ENCODE assay signal across 19 cellular contexts in the genomic region with DNA sequence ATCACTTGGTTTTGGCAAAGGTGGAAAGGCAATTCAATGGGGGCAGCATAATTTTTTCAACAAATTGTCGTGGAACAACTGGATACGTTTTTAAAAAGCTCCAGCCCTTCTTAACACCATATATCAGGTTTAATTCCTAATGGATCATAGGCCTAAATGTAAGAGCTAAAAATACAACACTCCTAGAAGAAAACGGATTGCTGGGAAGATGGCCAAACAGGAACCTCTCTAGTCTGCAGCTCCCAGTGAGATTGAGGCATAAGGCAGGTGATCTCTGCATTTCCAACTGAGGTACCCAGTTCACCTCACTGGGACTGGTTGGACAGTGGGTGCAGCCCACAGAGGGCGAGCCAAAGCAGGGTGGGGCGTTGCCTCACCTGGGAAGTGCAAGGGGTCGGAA. TPM values are rescaled to one million over a fixed set of nuclear protein-coding genes. Genes with fewer than 3 reads are reported as not detected.
DNase-seq lines count a peak whose midpoint lies in the region; ATAC-seq, FAIRE-seq and TF ChIP-seq lines count a peak whose summit lies in the region.
"Had no signal": no experiment of that assay in that cellular context is flagged by ENCODE, and none has a peak within 500 bp of the region (broad histone marks: within the 10 kb centered on the region; RNA-seq: fewer than 3 reads in every experiment).

No MANE protein-coding gene starts in this region.

- peaks cover 0 to 2% (median 0%) of the 10 kb centered on the region in 9 donors for H3K36me3 ChIP-seq in heart left ventricle
- H3K36me3 ChIP-seq in PC-9 (ENCODE audit: low read depth), result peaks cover 8% of the 10 kb centered on the region; the same call in 1 of the 2 replicates
- no peaks in the 10 kb centered on the region for H3K36me3 ChIP-seq in endothelial cell of umbilical vein (ENCODE audit: control insufficient read depth in 2 of 2, extremely low read depth in 1 of 2, insufficient read depth in 2 of 2, low read length in 2 of 2)

- TF ChIP-seq POLR2A in heart left ventricle (IDR thresholded peaks at IDR 0.05) (no peak), endothelial cell of umbilical vein (IDR thresholded peaks at IDR 0.05; ENCODE audit: low read depth, low read length) (no peak)

- H3K27me3 ChIP-seq in heart left ventricle (peaks cover 0 to 5% (median 0%) of the 10 kb centered on the region in 9 donors), PC-9 (ENCODE audit: insufficient read depth, low read depth) (peaks cover 44% of the 10 kb centered on the region), endothelial cell of umbilical vein (ENCODE audit: control insufficient read depth in 2 of 2, insufficient read depth in 2 of 2, low read length in 2 of 2) (peaks cover 0 to 3% of the 10 kb centered on the region in 2 experiments)
- H3K27me3 ChIP-seq: BLaER1 had no signal

- no peak for FAIRE-seq in endothelial cell of umbilical vein (lab: Jason Lieb, UNC)
- FAIRE-seq: GM12878, HepG2 had no signal

- H3K4me2 ChIP-seq in PC-9 (no peak overlapping the region), endothelial cell of umbilical vein (ENCODE audit: insufficient read depth, low read length) (no peak overlapping the region)
- H3K4me2 ChIP-seq: BLaER1 had no signal

- CTCF ChIA-PET in PC-9 (lab: Charles Lee), result no interaction called here
- CTCF ChIA-PET in endothelial cell of umbilical vein (lab: Charles Lee), result interaction anchor here (0.9 to 2.6 kb wide), 3 partner anchors 10 to 50 kb away, joined by 3 to 22 read pairs (median 4); no protein-coding TSS in a partner anchor

- TF ChIP-seq CTCF in heart left ventricle (IDR thresholded peaks at IDR 0.05), result no peak
- no peak for TF ChIP-seq CTCF in PC-9 (conservative IDR thresholded peaks at IDR 0.05)
- TF ChIP-seq CTCF in endothelial cell of umbilical vein (IDR thresholded peaks at IDR 0.05; ENCODE audit: extremely low read depth in 1 of 2, insufficient read depth in 1 of 2, low read depth in 1 of 2, low read length in 2 of 2), result no peak

- no peak overlapping the region for H3K4me3 ChIP-seq in heart left ventricle
- H3K4me3 ChIP-seq in PC-9, result no peak overlapping the region
- no peak overlapping the region for H3K4me3 ChIP-seq in endothelial cell of umbilical vein (replicated peaks in 1 of 3; ENCODE audit: insufficient read depth in 1 of 3, low read depth in 1 of 3, low read length in 3 of 3)
- H3K4me3 ChIP-seq: BLaER1, GM12878 had no signal

- no peaks in the 10 kb centered on the region for H3K9me2 ChIP-seq in PC-9 (ENCODE audit: insufficient read depth)

- no peaks in the 10 kb centered on the region for H3K9me1 ChIP-seq in endothelial cell of umbilical vein (replicated peaks; ENCODE audit: control insufficient read depth, extremely low read depth, insufficient read depth, low read length)

- H3K79me2 ChIP-seq in PC-9 (ENCODE audit: low read depth) (no peaks in the 10 kb centered on the region), endothelial cell of umbilical vein (ENCODE audit: control insufficient read depth, insufficient read depth, low read length) (no peaks in the 10 kb centered on the region)

- DNase-seq in Right ventricle myocardium superior, result no peak
- DNase-seq in heart left ventricle, result no peak
- DNase-seq in PC-9, result no peak
- peak; percentile 31 for DNase-seq in endothelial cell of umbilical vein (ENCODE audit: low read depth, low spot score)
- DNase-seq in SHP77 treated with DMSO at 0.1 percent for 48 hours (lab: John Stamatoyannopoulos, UW), result no peak
- no peak for DNase-seq in NCI-H2029 (lab: John Stamatoyannopoulos, UW)
- DNase-seq: 8988T; CD4-positive, alpha-beta memory T cell; DMS79 treated with DMSO at 0.1 percent for 48 hours; GOT3; H7 had no signal

- no peak overlapping the region for H2AFZ ChIP-seq in PC-9
- no peak overlapping the region for H2AFZ ChIP-seq in endothelial cell of umbilical vein (ENCODE audit: low read depth, low read length)

- WGBS in heart left ventricle, 4 donors, result 10 to 56% (median 50%) methylated on average over 3 to 6 of the region's 6 CpGs

- H3K9me3 ChIP-seq in heart left ventricle (peaks cover 0 to 6% (median 0%) of the 10 kb centered on the region in 12 donors), PC-9 (ENCODE audit: insufficient read depth, low read depth) (no peaks in the 10 kb centered on the region; the same call in 1 of the 2 replicates), endothelial cell of umbilical vein (replicated peaks; ENCODE audit: control insufficient read depth, insufficient read depth, low read length) (no peaks in the 10 kb centered on the region)
- H3K9me3 ChIP-seq: BLaER1 had no signal

- intact Hi-C loops in Right ventricle myocardium superior (cut with DNase I), result no loop called here
- intact Hi-C loops in heart left ventricle (cut with DNase I), result no loop called here
- intact Hi-C loops in PC-9 (cut with micrococcal nuclease; ENCODE audit: unreplicated experiment), result no loop called here
- intact Hi-C loops in endothelial cell of umbilical vein (cut with micrococcal nuclease), result no loop called here

- H3K4me1 ChIP-seq in heart left ventricle (peaks cover 0 to 10% (median under 1%) of the 10 kb centered on the region in 12 donors), PC-9 (replicated peaks; ENCODE audit: insufficient read depth) (no peaks in the 10 kb centered on the region), endothelial cell of umbilical vein (ENCODE audit: control insufficient read depth, extremely low read depth, insufficient read depth, low read length) (peaks cover 11% of the 10 kb centered on the region)
- H3K4me1 ChIP-seq: BLaER1 had no signal

- BruUV-seq in PC-9 (replicated peaks; lab: Mats Ljungman, UMichigan) (TSS peak; percentile 19), endothelial cell of umbilical vein (replicated peaks; lab: Mats Ljungman, UMichigan) (no TSS peak)

- ATAC-seq in Right ventricle myocardium superior (ENCODE audit: poor library complexity) (peak; percentile 58), heart left ventricle (no peak), GM21423 (IDR thresholded peaks at IDR 0.05; ENCODE audit: unreplicated experiment) (no peak)
- ATAC-seq: GM12878, HepG2 had no signal

- H4K20me1 ChIP-seq in PC-9 (ENCODE audit: insufficient read depth) (no peaks in the 10 kb centered on the region; the same call in 1 of the 2 replicates), endothelial cell of umbilical vein (replicated peaks; ENCODE audit: control insufficient read depth, extremely low read depth, insufficient read depth, low read length) (no peaks in the 10 kb centered on the region)

- POLR2A ChIA-PET in PC-9 (lab: Charles Lee; ENCODE audit: unreplicated experiment) (no interaction called here), endothelial cell of umbilical vein (lab: Charles Lee) (no interaction called here)

- H3F3A ChIP-seq in PC-9 (ENCODE audit: insufficient read depth, low read depth), result peaks cover 21% of the 10 kb centered on the region

- H3K27ac ChIP-seq in heart left ventricle, result no peak overlapping the region
- no peak overlapping the region for H3K27ac ChIP-seq in PC-9
- H3K27ac ChIP-seq in endothelial cell of umbilical vein (ENCODE audit: insufficient read depth, low read depth, low read length), result no peak overlapping the region
- H3K27ac ChIP-seq: BLaER1 had no signal

- dilution Hi-C loops in endothelial cell of umbilical vein (cut with MboI; ENCODE audit: extremely low pct_ligation_motif_present, low sequenced_read_pairs), result no loop called here

- no peak overlapping the region for H3K9ac ChIP-seq in endothelial cell of umbilical vein (replicated peaks; ENCODE audit: extremely low read depth, insufficient read depth, low read length)
- H3K9ac ChIP-seq: BLaER1 had no signal

TF ChIP-seq in endothelial cell of umbilical vein, 7 proteins besides CTCF, POLR2A, EP300 and RAD21 (continues in another document):
- TF ChIP-seq, protein P1, sequence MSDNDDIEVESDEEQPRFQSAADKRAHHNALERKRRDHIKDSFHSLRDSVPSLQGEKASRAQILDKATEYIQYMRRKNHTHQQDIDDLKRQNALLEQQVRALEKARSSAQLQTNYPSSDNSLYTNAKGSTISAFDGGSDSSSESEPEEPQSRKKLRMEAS (IDR thresholded peaks at IDR 0.05; ENCODE audit: insufficient read depth, insufficient read length), result no peak
- no peak for TF ChIP-seq MYC (IDR thresholded peaks at IDR 0.05; ENCODE audit: low read depth, low read length)

RNA-seq across cellular contexts. Expression of gene SCGB1D1, which starts 32.4 kb away (rescaled TPM):
- not detected for total RNA-seq in Right ventricle myocardium superior
- not detected for total RNA-seq in heart left ventricle
- polyA plus RNA-seq in heart left ventricle, result not detected
- total RNA-seq in PC-9 (2021), result not detected in 2 replicates
- not detected in 2 replicates for total RNA-seq in endothelial cell of umbilical vein
- not detected in 2 replicates for polyA plus RNA-seq in endothelial cell of umbilical vein
- polyA plus RNA-seq in endothelial cell of umbilical vein (2011; cell fraction: cytosol; rRNA removed), result not detected in 2 replicates
- not detected in 2 replicates for polyA plus RNA-seq in endothelial cell of umbilical vein (2011; cell fraction: nucleus; rRNA removed)
- polyA plus RNA-seq in endothelial cell of umbilical vein (2012), result not detected in 2 replicates
- polyA minus RNA-seq in endothelial cell of umbilical vein, result not detected in 2 replicates
- polyA minus RNA-seq in endothelial cell of umbilical vein (2011; cell fraction: cytosol; rRNA and poly(A)+ RNA removed), result not detected
- not detected in 2 replicates for polyA minus RNA-seq in endothelial cell of umbilical vein (2011; cell fraction: nucleus; rRNA and poly(A)+ RNA removed)
- total RNA-seq: A673; CD4-positive, alpha-beta memory T cell; GM12878; H7; HepG2 had no signal
- polyA plus RNA-seq: AG04450; CD14-positive monocyte; CD4-positive, alpha-beta memory T cell; GM12878; HepG2; IgD-negative memory B cell had no signal

RNA-seq across cellular contexts. Expression of gene INCENP, which starts 33.8 kb away (rescaled TPM):
- total RNA-seq in Right ventricle myocardium superior (10.3 TPM), heart left ventricle (10 to 100 TPM; 10.1 to 22.8 (median 13.4) TPM), PC-9 (2021) (122 and 154 TPM in 2 replicates), endothelial cell of umbilical vein (73.6 and 86.8 TPM in 2 replicates)
- polyA plus RNA-seq in heart left ventricle (1 to 10 TPM; 2.0 to 7.7 TPM), endothelial cell of umbilical vein (17.5 and 22.9 TPM in 2 replicates)
- polyA plus RNA-seq in endothelial cell of umbilical vein (2011; cell fraction: cytosol; rRNA removed), result 15.9 and 16.6 TPM in 2 replicates
- 75.2 and 76.8 TPM in 2 replicates for polyA plus RNA-seq in endothelial cell of umbilical vein (2011; cell fraction: nucleus; rRNA removed)
- 23.9 and 31.4 TPM in 2 replicates for polyA plus RNA-seq in endothelial cell of umbilical vein (2012)
- polyA minus RNA-seq in endothelial cell of umbilical vein, result 25.1 and 32.4 TPM in 2 replicates
- 87.9 TPM for polyA minus RNA-seq in endothelial cell of umbilical vein (2011; cell fraction: cytosol; rRNA and poly(A)+ RNA removed)
- 35.9 and 37.7 TPM in 2 replicates for polyA minus RNA-seq in endothelial cell of umbilical vein (2011; cell fraction: nucleus; rRNA and poly(A)+ RNA removed)

RNA-seq across cellular contexts. Expression of gene SCGB2A1, which starts 50.9 kb away (rescaled TPM):
- total RNA-seq in Right ventricle myocardium superior (not detected), heart left ventricle (not detected), PC-9 (2021) (not detected in 2 replicates), endothelial cell of umbilical vein (not detected in 2 replicates)
- polyA plus RNA-seq in heart left ventricle (not detected), endothelial cell of umbilical vein (not detected in 2 replicates)
- polyA plus RNA-seq in endothelial cell of umbilical vein (2011; cell fraction: cytosol; rRNA removed), result not detected in 2 replicates
- not detected in 2 replicates for polyA plus RNA-seq in endothelial cell of umbilical vein (2011; cell fraction: nucleus; rRNA removed)
- not detected in 2 replicates for polyA plus RNA-seq in endothelial cell of umbilical vein (2012)
- not detected in 2 replicates for polyA minus RNA-seq in endothelial cell of umbilical vein
- not detected for polyA minus RNA-seq in endothelial cell of umbilical vein (2011; cell fraction: cytosol; rRNA and poly(A)+ RNA removed)
- not detected in 2 replicates for polyA minus RNA-seq in endothelial cell of umbilical vein (2011; cell fraction: nucleus; rRNA and poly(A)+ RNA removed)
- total RNA-seq: A673; CD4-positive, alpha-beta memory T cell; GM12878; H7; HepG2 had no signal
- polyA plus RNA-seq: AG04450; CD14-positive monocyte; CD4-positive, alpha-beta memory T cell; GM12878; HepG2; IgD-negative memory B cell had no signal
